Comparison of ENCODE assay signal across 17 cellular contexts in the genomic region with DNA sequence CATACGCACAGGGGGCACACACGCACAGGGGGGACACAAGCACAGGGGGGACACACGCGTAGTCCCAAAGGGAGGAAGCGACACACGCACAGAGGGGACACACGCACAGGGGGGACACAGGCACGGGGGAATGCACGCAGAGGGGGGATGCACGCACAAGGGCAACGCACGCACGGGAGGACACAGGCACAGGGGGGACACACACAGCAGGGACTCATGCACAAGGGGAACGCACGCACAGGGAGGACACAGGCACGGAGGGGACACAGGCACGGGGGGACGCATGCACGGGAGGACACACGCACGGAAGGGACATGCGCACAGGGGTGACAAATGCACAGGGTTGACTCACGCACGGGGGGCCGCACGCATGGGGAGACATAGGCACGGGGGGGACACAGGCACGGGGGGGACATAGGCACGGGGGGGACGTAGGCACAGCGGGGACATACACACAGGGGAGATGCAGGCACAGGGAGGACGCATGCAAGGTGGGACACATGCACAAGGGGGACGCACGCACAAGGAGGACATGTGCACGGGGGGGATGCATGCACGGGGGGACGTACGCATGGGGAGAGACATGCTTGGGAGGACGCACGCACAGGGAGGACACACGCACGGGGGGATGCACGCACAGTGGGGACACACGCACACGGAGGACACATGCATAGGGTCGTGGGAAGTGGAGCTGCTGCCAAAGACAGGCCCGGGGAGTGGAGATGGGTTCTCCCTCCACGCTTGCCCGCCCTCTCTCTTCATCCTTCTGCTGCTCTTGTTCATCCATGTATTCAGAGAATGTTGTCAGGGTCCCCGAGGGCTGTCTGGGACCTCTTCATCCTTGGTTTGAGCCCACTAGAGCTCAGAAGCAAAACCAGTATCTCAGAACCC. TPM values are rescaled to one million over a fixed set of nuclear protein-coding genes. Genes with fewer than 3 reads are reported as not detected.
DNase-seq lines count a peak whose midpoint lies in the region; ATAC-seq, FAIRE-seq and TF ChIP-seq lines count a peak whose summit lies in the region.
"Had no signal": no experiment of that assay in that cellular context is flagged by ENCODE, and none has a peak within 500 bp of the region (broad histone marks: within the 10 kb centered on the region; RNA-seq: fewer than 3 reads in every experiment).

No MANE protein-coding gene starts in this region.

- H3K36me3 Mint-ChIP-seq in CD8-positive, alpha-beta T cell, result no peaks in the 10 kb centered on the region
- peaks cover 10% of the 10 kb centered on the region for H3K36me3 Mint-ChIP-seq in Caco-2 (ENCODE audit: insufficient read depth, unreplicated experiment)
- H3K36me3 Mint-ChIP-seq: CD4-positive, CD25-positive, alpha-beta regulatory T cell had no signal

- FAIRE-seq in kidney (lab: Jason Lieb, UNC) (no peak), urothelium cell line (lab: Jason Lieb, UNC) (peak; percentile 56)
- FAIRE-seq: A204.1 had no signal

- H3K9me2 ChIP-seq in OCI-LY7 (ENCODE audit: insufficient read depth, low read length), result no peaks in the 10 kb centered on the region

- no peaks in the 10 kb centered on the region for H4K20me1 ChIP-seq in osteoblast (ENCODE audit: insufficient read depth, low read length)
- H4K20me1 ChIP-seq in OCI-LY7 (ENCODE audit: insufficient read depth, low read length), result no peaks in the 10 kb centered on the region

- H3K36me3 ChIP-seq in kidney (ENCODE audit: control insufficient read depth in 1 of 2, insufficient read depth in 2 of 2, low read length in 2 of 2) (no peaks in the 10 kb centered on the region), osteoblast (ENCODE audit: insufficient read depth, low read length) (no peaks in the 10 kb centered on the region), OCI-LY7 (ENCODE audit: insufficient read depth, low read length) (no peaks in the 10 kb centered on the region), Caco-2 (ENCODE audit: control insufficient read depth, insufficient read depth, low read length) (no peaks in the 10 kb centered on the region)
- H3K36me3 ChIP-seq in CD8-positive, alpha-beta T cell (ENCODE audit: insufficient read depth, low read length), result no peaks in the 10 kb centered on the region
- H3K36me3 ChIP-seq: BE2C, HAP-1 had no signal

- no peak overlapping the region for H3K9ac ChIP-seq in kidney (ENCODE audit: low read length in 2 of 2)

- intact Hi-C loops in kidney (cut with DNase I) (no loop called here), OCI-LY7 (cut with micrococcal nuclease; ENCODE audit: unreplicated experiment) (no loop called here), Caco-2 (cut with micrococcal nuclease; ENCODE audit: unreplicated experiment) (no loop called here)
- intact Hi-C loops in CD8-positive, alpha-beta T cell (cut with DNase I, micrococcal nuclease), result no loop called here

- H3K4me1 ChIP-seq in kidney (ENCODE audit: control insufficient read depth in 1 of 2, insufficient read depth in 1 of 2, low read depth in 1 of 2, low read length in 2 of 2) (no peaks in the 10 kb centered on the region), osteoblast (ENCODE audit: insufficient read depth, low read length) (no peaks in the 10 kb centered on the region), OCI-LY7 (ENCODE audit: insufficient read depth, low read length, poor library complexity, severe bottlenecking) (no peaks in the 10 kb centered on the region), Caco-2 (peaks cover 10% of the 10 kb centered on the region)
- H3K4me1 ChIP-seq in CD8-positive, alpha-beta T cell (ENCODE audit: insufficient read depth, low read length), result no peaks in the 10 kb centered on the region
- H3K4me1 ChIP-seq: HAP-1 had no signal

- no peak overlapping the region for H3K27ac Mint-ChIP-seq in stimulated activated naive CD8-positive, alpha-beta T cell treated with anti-CD3 and anti-CD28 coated beads, Interleukin-15, amount 100 ng/mL, for 72 hours
- no peak overlapping the region for H3K27ac Mint-ChIP-seq in CD8-positive, alpha-beta T cell
- no peak overlapping the region for H3K27ac Mint-ChIP-seq in Caco-2 (ENCODE audit: unreplicated experiment)
- H3K27ac Mint-ChIP-seq: CD4-positive, CD25-positive, alpha-beta regulatory T cell had no signal

- no peak overlapping the region for H3K4me2 ChIP-seq in osteoblast (ENCODE audit: insufficient read depth, low read length)
- no peak overlapping the region for H3K4me2 ChIP-seq in OCI-LY7 (ENCODE audit: low read length)

- TF ChIP-seq CTCF in kidney (IDR thresholded peaks at IDR 0.05; ENCODE audit: borderline replicate concordance, extremely low read depth, insufficient read depth) (no peak), osteoblast (IDR thresholded peaks at IDR 0.05; ENCODE audit: extremely low read depth, low read depth, low read length) (no peak), OCI-LY7 (conservative IDR thresholded peaks at IDR 0.05; ENCODE audit: low read length) (no peak), Caco-2 (IDR thresholded peaks at IDR 0.05; ENCODE audit: insufficient read depth in 1 of 2, low read depth in 1 of 2, low read length in 1 of 2, severe bottlenecking in 1 of 2, unreplicated experiment in 1 of 2) (no peak)
- TF ChIP-seq CTCF in CD8-positive, alpha-beta T cell (IDR thresholded peaks at IDR 0.05), result no peak

- H3K79me2 ChIP-seq in osteoblast (ENCODE audit: insufficient read depth, low read length), result no peaks in the 10 kb centered on the region
- H3K79me2 ChIP-seq in OCI-LY7 (ENCODE audit: insufficient read depth, low read depth, low read length), result no peaks in the 10 kb centered on the region

- BruUV-seq in OCI-LY7 (replicated peaks; lab: Mats Ljungman, UMichigan) (no TSS peak), Caco-2 (replicated peaks; lab: Mats Ljungman, UMichigan) (no TSS peak)

- ATAC-seq in stimulated activated naive CD8-positive, alpha-beta T cell treated with anti-CD3 and anti-CD28 coated beads, Interleukin-15, amount 100 ng/mL, for 72 hours, result peak; percentile 25
- no peak for ATAC-seq in stimulated activated naive CD8-positive, alpha-beta T cell treated with anti-CD3 and anti-CD28 coated beads, Interleukin-15, Interleukin-2, amounts not matched to agents 100 U/mL and 50 U/mL, for 24 hours
- no peak for ATAC-seq in CD8-positive, alpha-beta T cell

- peaks cover 16% of the 10 kb centered on the region for H3K4me1 Mint-ChIP-seq in stimulated activated naive CD8-positive, alpha-beta T cell treated with anti-CD3 and anti-CD28 coated beads, Interleukin-15, amount 100 ng/mL, for 72 hours
- H3K4me1 Mint-ChIP-seq in CD8-positive, alpha-beta T cell (ENCODE audit: low read depth), result no peaks in the 10 kb centered on the region
- H3K4me1 Mint-ChIP-seq in Caco-2 (ENCODE audit: low read depth, unreplicated experiment), result no peaks in the 10 kb centered on the region
- H3K4me1 Mint-ChIP-seq: CD4-positive, CD25-positive, alpha-beta regulatory T cell had no signal

- H3K4me3 ChIP-seq in kidney (ENCODE audit: low read length in 2 of 2), result no peak overlapping the region
- no peak overlapping the region for H3K4me3 ChIP-seq in osteoblast (ENCODE audit: insufficient read depth, low read length)
- no peak overlapping the region for H3K4me3 ChIP-seq in OCI-LY7 (ENCODE audit: low read depth, low read length, poor library complexity, severe bottlenecking)
- H3K4me3 ChIP-seq in CD8-positive, alpha-beta T cell (ENCODE audit: low read depth, low read length), result no peak overlapping the region
- no peak overlapping the region for H3K4me3 ChIP-seq in Caco-2 (ENCODE audit: low read depth, low read length)
- H3K4me3 ChIP-seq: HAP-1 had no signal

- POLR2A ChIA-PET in OCI-LY7 (lab: Charles Lee), result no interaction called here
- POLR2A ChIA-PET in CD8-positive, alpha-beta T cell (lab: Charles Lee), result no interaction called here
- POLR2A ChIA-PET in Caco-2 (lab: Charles Lee), result no interaction called here

- H3K9me3 ChIP-seq in kidney (ENCODE audit: control insufficient read depth in 1 of 2, low read length in 2 of 2), result no peaks in the 10 kb centered on the region
- no peaks in the 10 kb centered on the region for H3K9me3 ChIP-seq in osteoblast (ENCODE audit: low read depth, low read length)
- H3K9me3 ChIP-seq in OCI-LY7 (ENCODE audit: low read length), result no peaks in the 10 kb centered on the region
- no peaks in the 10 kb centered on the region for H3K9me3 ChIP-seq in CD8-positive, alpha-beta T cell (ENCODE audit: low read length)
- H3K9me3 ChIP-seq in Caco-2, result no peaks in the 10 kb centered on the region
- H3K9me3 ChIP-seq: BE2C, HAP-1 had no signal

- H3K4me3 Mint-ChIP-seq in stimulated activated naive CD8-positive, alpha-beta T cell treated with anti-CD3 and anti-CD28 coated beads, Interleukin-15, amount 100 ng/mL, for 72 hours, result no peak overlapping the region
- H3K4me3 Mint-ChIP-seq in CD8-positive, alpha-beta T cell, result no peak overlapping the region
- H3K4me3 Mint-ChIP-seq in Caco-2 (ENCODE audit: unreplicated experiment), result no peak overlapping the region
- H3K4me3 Mint-ChIP-seq: CD4-positive, CD25-positive, alpha-beta regulatory T cell had no signal

- H2AFZ ChIP-seq in osteoblast (ENCODE audit: low read length) (no peak overlapping the region), OCI-LY7 (ENCODE audit: low read length) (no peak overlapping the region)

- H3K27ac ChIP-seq in kidney (ENCODE audit: low read depth in 2 of 2, low read length in 2 of 2) (no peak overlapping the region), osteoblast (ENCODE audit: low read depth, low read length) (no peak overlapping the region), OCI-LY7 (ENCODE audit: low read depth, low read length, poor library complexity, severe bottlenecking) (no peak overlapping the region)
- no peak overlapping the region for H3K27ac ChIP-seq in CD8-positive, alpha-beta T cell (ENCODE audit: low read depth, low read length)

- CTCF ChIA-PET in OCI-LY7 (lab: Charles Lee; ENCODE audit: unreplicated experiment) (no interaction called here), Caco-2 (lab: Charles Lee) (no interaction called here)
- CTCF ChIA-PET in CD8-positive, alpha-beta T cell (lab: Charles Lee), result no interaction called here

- DNase-seq in stimulated activated naive CD8-positive, alpha-beta T cell treated with anti-CD3 and anti-CD28 coated beads, Interleukin-15, amount 100 ng/mL, for 72 hours, result no peak
- DNase-seq in stimulated activated naive CD8-positive, alpha-beta T cell treated with anti-CD3 and anti-CD28 coated beads, Interleukin-15, Interleukin-2, amounts not matched to agents 100 U/mL and 50 U/mL, for 24 hours, result no peak
- DNase-seq in kidney (peak; percentile 61), osteoblast (ENCODE audit: insufficient read length, low spot score, missing footprints) (peak; percentile 82), urothelium cell line (ENCODE audit: low spot score) (no peak), OCI-LY7 (ENCODE audit: low spot score) (no peak), Caco-2 (no peak)
- DNase-seq in CD8-positive, alpha-beta T cell, result no peak
- DNase-seq: ACHN; BE2C; C1 segment of cervical spinal cord; CD4-positive, CD25-positive, alpha-beta regulatory T cell; DMS153; GF-D8; GOT3 had no signal

- H3K27me3 ChIP-seq in osteoblast (ENCODE audit: insufficient read depth, low read length), result peaks cover 13% of the 10 kb centered on the region
- H3K27me3 ChIP-seq in CD8-positive, alpha-beta T cell (ENCODE audit: insufficient read depth, low read length), result no peaks in the 10 kb centered on the region
- no peaks in the 10 kb centered on the region for H3K27me3 ChIP-seq in Caco-2 (replicated peaks; ENCODE audit: control insufficient read depth, insufficient read depth, low read length)
- H3K27me3 ChIP-seq: BE2C had no signal

- peaks cover 8% of the 10 kb centered on the region for H3K27me3 Mint-ChIP-seq in stimulated activated naive CD8-positive, alpha-beta T cell treated with anti-CD3 and anti-CD28 coated beads, Interleukin-15, amount 100 ng/mL, for 72 hours
- H3K27me3 Mint-ChIP-seq in CD8-positive, alpha-beta T cell (ENCODE audit: low read depth), result peaks cover 2% of the 10 kb centered on the region
- no peaks in the 10 kb centered on the region for H3K27me3 Mint-ChIP-seq in Caco-2 (ENCODE audit: insufficient read depth, unreplicated experiment)
- H3K27me3 Mint-ChIP-seq: CD4-positive, CD25-positive, alpha-beta regulatory T cell had no signal

- H3K9me3 Mint-ChIP-seq in stimulated activated naive CD8-positive, alpha-beta T cell treated with anti-CD3 and anti-CD28 coated beads, Interleukin-15, amount 100 ng/mL, for 72 hours, result no peaks in the 10 kb centered on the region
- no peaks in the 10 kb centered on the region for H3K9me3 Mint-ChIP-seq in CD8-positive, alpha-beta T cell
- no peaks in the 10 kb centered on the region for H3K9me3 Mint-ChIP-seq in Caco-2 (ENCODE audit: unreplicated experiment)
- H3K9me3 Mint-ChIP-seq: CD4-positive, CD25-positive, alpha-beta regulatory T cell had no signal

RNA-seq across cellular contexts. Expression of a gene that starts 41.2 kb away (rescaled TPM):
- total RNA-seq in kidney (2.2 TPM), osteoblast (under 0.01 and 0.36 TPM in 2 replicates), OCI-LY7 (2022) (not detected in 2 replicates), Caco-2 (2022) (22.6 and 29.0 TPM in 2 replicates)
- 0.80 TPM for polyA plus RNA-seq in kidney (ENCODE audit: insufficient read depth, low read depth, low replicate concordance)
- total RNA-seq in OCI-LY7 (2014; rRNA removed; shearing (Covaris generic)), result not detected in 2 replicates
- 10 to 100 TPM; 10.8 to 12.3 TPM for total RNA-seq in CD8-positive, alpha-beta T cell
- total RNA-seq: CD4-positive, CD25-positive, alpha-beta regulatory T cell had no signal

Comparison
In these comparisons a context has a peak if more than half of its experiments do, and no peak if none do; other contexts are left out.
1. DNase-seq: peak in kidney (single experiment) and osteoblast (single experiment); none in stimulated activated naive CD8-positive, alpha-beta T cell treated with anti-CD3 and anti-CD28 coated beads, Interleukin-15, amount 100 ng/mL, for 72 hours (0 of 2), stimulated activated naive CD8-positive, alpha-beta T cell treated with anti-CD3 and anti-CD28 coated beads, Interleukin-15, Interleukin-2, amounts not matched to agents 100 U/mL and 50 U/mL, for 24 hours (single experiment), urothelium cell line (single experiment), OCI-LY7 (single experiment), CD8-positive, alpha-beta T cell (0 of 7) and Caco-2 (0 of 2).